Comparison of ENCODE assay signal across 1 cellular context in genomic region chr18:54162431-54162830, GRCh38.
TF ChIP-seq lines count a peak whose summit lies in the region.

No MANE protein-coding gene starts in this region.

TF ChIP-seq in IMR-90, 13 proteins besides CTCF, POLR2A, EP300 and RAD21:
- TF ChIP-seq CHD1 (IDR thresholded peaks at IDR 0.05; ENCODE audit: low read depth, low read length) (no peak), CEBPB (IDR thresholded peaks at IDR 0.05; ENCODE audit: low read depth, low read length) (no peak)
TF ChIP-seq in IMR-90: peak in this region for 0.
